In genomic region chr9:72728031-72728770, GRCh38 we compare ENCODE assay signal across 20 cellular contexts.
"Had no signal": no experiment of that assay in that cellular context is flagged by ENCODE, and none has a peak within 500 bp of the region (broad histone marks: within the 10 kb centered on the region; RNA-seq: fewer than 3 reads in every experiment).

No MANE protein-coding gene starts in this region.

- H3K36me3 Mint-ChIP-seq: activated CD8-positive, alpha-beta memory T cell treated with anti-CD3 and anti-CD28 coated beads, Interleukin-2, amount 10 ng/mL, durations not matched to agents 7 days and 5 days; activated naive CD8-positive, alpha-beta T cell treated with anti-CD3 and anti-CD28 coated beads, Interleukin-2, amount 10 ng/mL, durations not matched to agents 7 days and 5 days had no signal

- H3K9me3 ChIP-seq: body of pancreas, prostate gland, tibial artery had no signal

- H3K36me3 ChIP-seq: prostate gland, tibial artery had no signal

- H3K27ac Mint-ChIP-seq: activated B cell treated with CpG ODN at 0.5 μM for 24 hours; activated CD4-positive, alpha-beta memory T cell treated with anti-CD3 and anti-CD28 coated beads, Interleukin-2, amount 10 ng/mL, durations not matched to agents 7 days and 5 days; activated CD8-positive, alpha-beta memory T cell treated with anti-CD3 and anti-CD28 coated beads, Interleukin-2, amount 10 ng/mL, durations not matched to agents 7 days and 5 days; activated naive CD8-positive, alpha-beta T cell treated with anti-CD3 and anti-CD28 coated beads, Interleukin-2, amount 10 ng/mL, durations not matched to agents 7 days and 5 days; activated T-helper 2 cell treated with anti-CD3 and anti-CD28 coated beads, Interferon-gamma antibody, Interleukin-2, Interleukin-4, amounts not matched to agents 10 μg/mL and 5 μg/mL and 100 μg/mL, durations not matched to agents 14 hours and 24 hours and 36 hours; nephron progenitor cell had no signal

- H3K4me3 ChIP-seq: body of pancreas, dorsolateral prefrontal cortex, prostate gland, skin epidermis, tibial artery had no signal

- H3K4me1 Mint-ChIP-seq: activated B cell treated with CpG ODN at 0.5 μM for 24 hours; activated CD4-positive, alpha-beta memory T cell treated with anti-CD3 and anti-CD28 coated beads, Interleukin-2, amount 10 ng/mL, durations not matched to agents 7 days and 5 days; activated CD8-positive, alpha-beta memory T cell treated with anti-CD3 and anti-CD28 coated beads, Interleukin-2, amount 10 ng/mL, durations not matched to agents 7 days and 5 days; activated naive CD8-positive, alpha-beta T cell treated with anti-CD3 and anti-CD28 coated beads, Interleukin-2, amount 10 ng/mL, durations not matched to agents 7 days and 5 days; nephron progenitor cell had no signal

- H3K9me3 Mint-ChIP-seq: activated B cell treated with CpG ODN at 0.5 μM for 24 hours; activated CD4-positive, alpha-beta memory T cell treated with anti-CD3 and anti-CD28 coated beads, Interleukin-2, amount 10 ng/mL, durations not matched to agents 7 days and 5 days; activated naive CD8-positive, alpha-beta T cell treated with anti-CD3 and anti-CD28 coated beads, Interleukin-2, amount 10 ng/mL, durations not matched to agents 7 days and 5 days; activated T-helper 2 cell treated with anti-CD3 and anti-CD28 coated beads, Interferon-gamma antibody, Interleukin-2, Interleukin-4, amounts not matched to agents 10 μg/mL and 5 μg/mL and 100 μg/mL, durations not matched to agents 14 hours and 24 hours and 36 hours; nephron progenitor cell had no signal

- H3K4me3 Mint-ChIP-seq: activated B cell treated with CpG ODN at 0.5 μM for 24 hours; activated CD4-positive, alpha-beta memory T cell treated with anti-CD3 and anti-CD28 coated beads, Interleukin-2, amount 10 ng/mL, durations not matched to agents 7 days and 5 days; activated CD8-positive, alpha-beta memory T cell treated with anti-CD3 and anti-CD28 coated beads, Interleukin-2, amount 10 ng/mL, durations not matched to agents 7 days and 5 days; activated naive CD8-positive, alpha-beta T cell treated with anti-CD3 and anti-CD28 coated beads, Interleukin-2, amount 10 ng/mL, durations not matched to agents 7 days and 5 days; nephron progenitor cell had no signal

- H3K27me3 Mint-ChIP-seq: activated B cell treated with CpG ODN at 0.5 μM for 24 hours had no signal

- H3K4me1 ChIP-seq: body of pancreas, prostate gland, tibial artery had no signal

- ATAC-seq: activated CD8-positive, alpha-beta memory T cell treated with anti-CD3 and anti-CD28 coated beads, Interleukin-2, amount 10 ng/mL, durations not matched to agents 7 days and 5 days; body of pancreas; left lobe of liver; right cardiac atrium; stimulated activated naive CD8-positive, alpha-beta T cell treated with anti-CD3 and anti-CD28 coated beads, Interleukin-15, Interleukin-2, amounts not matched to agents 100 U/mL and 50 U/mL, for 24 hours had no signal

- H3K27me3 ChIP-seq: body of pancreas, dorsolateral prefrontal cortex, tibial artery had no signal

- H3K27ac ChIP-seq: body of pancreas, dorsolateral prefrontal cortex, epithelial cell of prostate, prostate gland, skin epidermis, tibial artery had no signal

- DNase-seq: activated B cell treated with CpG ODN at 0.5 μM for 24 hours; activated CD4-positive, alpha-beta memory T cell treated with anti-CD3 and anti-CD28 coated beads, Interleukin-2, amount 10 ng/mL, durations not matched to agents 7 days and 5 days; activated CD4-positive, alpha-beta T cell treated with anti-CD3 and anti-CD28 coated beads for 4 hours; activated CD8-positive, alpha-beta memory T cell treated with anti-CD3 and anti-CD28 coated beads, Interleukin-2, amount 10 ng/mL, durations not matched to agents 7 days and 5 days; activated naive CD4-positive, alpha-beta T cell treated with Interleukin-2 at 50 U/mL for 16 hours; activated naive CD8-positive, alpha-beta T cell treated with anti-CD3 and anti-CD28 coated beads, Interleukin-2, amount 10 ng/mL, durations not matched to agents 7 days and 5 days; amygdala; body of pancreas; dorsolateral prefrontal cortex; kidney; nephron progenitor cell; right cardiac atrium; stimulated activated naive CD8-positive, alpha-beta T cell treated with anti-CD3 and anti-CD28 coated beads, Interleukin-15, Interleukin-2, amounts not matched to agents 100 U/mL and 50 U/mL, for 24 hours; substantia nigra; tibial artery had no signal
